8 cellular contexts compared by ENCODE assay signal in the genomic region with DNA sequence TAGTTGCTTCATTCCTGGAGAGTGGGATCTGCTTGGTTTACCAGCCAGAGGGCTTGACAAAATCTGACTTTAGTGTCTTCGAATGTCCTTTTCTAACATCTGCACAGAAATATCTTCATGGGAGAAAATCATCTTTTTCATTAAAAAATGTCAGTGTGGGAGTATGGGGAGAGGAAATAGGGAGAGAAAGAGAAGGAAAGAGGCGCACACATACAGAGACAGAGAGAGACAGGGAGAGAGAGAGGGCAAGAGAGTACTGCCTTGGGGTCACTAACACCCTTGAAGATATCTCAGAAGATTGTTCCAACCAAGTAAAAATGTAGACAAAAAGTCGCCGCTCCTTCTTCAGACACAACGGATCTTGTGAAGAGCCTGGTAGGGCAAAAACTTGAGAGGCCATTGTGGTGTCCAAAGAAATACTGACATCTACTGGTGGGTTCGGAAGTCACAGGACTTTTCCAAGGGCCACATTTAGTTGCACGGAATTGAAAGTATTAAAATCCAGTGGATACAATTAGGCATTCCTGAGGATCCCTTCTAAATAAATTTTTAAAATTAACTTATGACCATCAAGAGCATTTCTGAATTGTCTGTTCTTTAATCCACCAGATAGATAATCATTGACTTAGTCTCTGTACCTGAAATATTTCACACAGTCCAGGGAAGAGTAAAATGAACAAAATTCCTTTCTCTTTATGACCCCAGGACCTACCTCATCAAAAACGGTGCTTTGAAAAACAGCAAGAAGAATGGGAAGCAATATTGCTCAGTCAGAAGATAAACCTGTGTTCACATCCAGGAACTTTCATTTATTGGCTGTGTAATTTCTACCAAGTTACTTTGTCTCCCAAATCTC. TPM values are rescaled to one million over a fixed set of nuclear protein-coding genes. Genes with fewer than 3 reads are reported as not detected.
DNase-seq lines count a peak whose midpoint lies in the region; ATAC-seq and TF ChIP-seq lines count a peak whose summit lies in the region.

No MANE protein-coding gene starts in this region.

- H3K9me3 ChIP-seq in mucosa of descending colon: peaks cover 15% of the 10 kb centered on the region

- ATAC-seq in HG03064 (IDR thresholded peaks at IDR 0.05; ENCODE audit: low read depth, unreplicated experiment): peak; percentile 67
- peak; percentile 88 for ATAC-seq in mucosa of descending colon
- ATAC-seq in stimulated activated naive CD8-positive, alpha-beta T cell treated with anti-CD3 and anti-CD28 coated beads, Interleukin-15, amount 100 ng/mL, for 72 hours: peak; percentile 83

- POLR2A ChIA-PET in activated CD4-positive, alpha-beta memory T cell treated with anti-CD3 and anti-CD28 coated beads, Interleukin-2, amount 10 ng/mL, durations not matched to agents 7 days and 5 days (lab: Charles Lee): interaction anchor here (1.3 kb wide), 1 partner anchor 366 kb away, joined by 4 read pairs; no protein-coding TSS in a partner anchor

- H3K4me1 ChIP-seq in ACC112 (ENCODE audit: control insufficient read depth, insufficient read depth, low read length, unreplicated experiment) (peaks cover 4% of the 10 kb centered on the region), mucosa of descending colon (ENCODE audit: low read depth) (no peaks in the 10 kb centered on the region)

- no peaks in the 10 kb centered on the region for H3K27me3 Mint-ChIP-seq in activated CD4-positive, alpha-beta memory T cell treated with anti-CD3 and anti-CD28 coated beads, Interleukin-2, amount 10 ng/mL, durations not matched to agents 7 days and 5 days
- H3K27me3 Mint-ChIP-seq in endothelial cell (ENCODE audit: unreplicated experiment): no peaks in the 10 kb centered on the region
- no peaks in the 10 kb centered on the region for H3K27me3 Mint-ChIP-seq in stimulated activated naive CD8-positive, alpha-beta T cell treated with anti-CD3 and anti-CD28 coated beads, Interleukin-15, amount 100 ng/mL, for 72 hours

- CTCF ChIA-PET in activated CD4-positive, alpha-beta memory T cell treated with anti-CD3 and anti-CD28 coated beads, Interleukin-2, amount 10 ng/mL, durations not matched to agents 7 days and 5 days (lab: Charles Lee): interaction anchor here (0.9 to 4.0 kb wide), 13 partner anchors 11 to 440 kb away, joined by 3 to 26 read pairs (median 4); a partner anchor contains a TSS

- peaks cover 9% of the 10 kb centered on the region for H3K9me3 Mint-ChIP-seq in activated CD4-positive, alpha-beta memory T cell treated with anti-CD3 and anti-CD28 coated beads, Interleukin-2, amount 10 ng/mL, durations not matched to agents 7 days and 5 days
- H3K9me3 Mint-ChIP-seq in endothelial cell (ENCODE audit: unreplicated experiment): peaks cover 8% of the 10 kb centered on the region
- peaks cover 14 to 20% of the 10 kb centered on the region in 2 donors for H3K9me3 Mint-ChIP-seq in stimulated activated naive CD8-positive, alpha-beta T cell treated with anti-CD3 and anti-CD28 coated beads, Interleukin-15, amount 100 ng/mL, for 72 hours

- no peak overlapping the region for H3K4me3 Mint-ChIP-seq in activated CD4-positive, alpha-beta memory T cell treated with anti-CD3 and anti-CD28 coated beads, Interleukin-2, amount 10 ng/mL, durations not matched to agents 7 days and 5 days
- no peak overlapping the region for H3K4me3 Mint-ChIP-seq in endothelial cell (ENCODE audit: unreplicated experiment)
- H3K4me3 Mint-ChIP-seq in stimulated activated naive CD8-positive, alpha-beta T cell treated with anti-CD3 and anti-CD28 coated beads, Interleukin-15, amount 100 ng/mL, for 72 hours: peak overlapping the region; percentile 23 to 61

- DNase-seq in GM12865 (ENCODE audit: low read depth): peak; percentile 72
- peak; percentile 28 for DNase-seq in NCI-H69 (lab: John Stamatoyannopoulos, UW)
- DNase-seq in activated CD4-positive, alpha-beta memory T cell treated with anti-CD3 and anti-CD28 coated beads, Interleukin-2, amount 10 ng/mL, durations not matched to agents 7 days and 5 days: peak; percentile 57
- peak; percentile 69 for DNase-seq in endothelial cell (ENCODE audit: low spot score)
- DNase-seq in mucosa of descending colon: peak in 1 of 3 donors; percentile 83
- DNase-seq in stimulated activated naive CD8-positive, alpha-beta T cell treated with anti-CD3 and anti-CD28 coated beads, Interleukin-15, amount 100 ng/mL, for 72 hours: peak; percentile 50 to 52

- peaks cover 16% of the 10 kb centered on the region for H3K4me1 Mint-ChIP-seq in activated CD4-positive, alpha-beta memory T cell treated with anti-CD3 and anti-CD28 coated beads, Interleukin-2, amount 10 ng/mL, durations not matched to agents 7 days and 5 days
- peaks cover 13% of the 10 kb centered on the region for H3K4me1 Mint-ChIP-seq in endothelial cell (ENCODE audit: unreplicated experiment)
- peaks cover 16% of the 10 kb centered on the region for H3K4me1 Mint-ChIP-seq in stimulated activated naive CD8-positive, alpha-beta T cell treated with anti-CD3 and anti-CD28 coated beads, Interleukin-15, amount 100 ng/mL, for 72 hours

- no peak overlapping the region for H3K27ac ChIP-seq in ACC112 (ENCODE audit: low read depth, low read length)

- H3K4me3 ChIP-seq in ACC112 (ENCODE audit: low read depth, low read length) (peak overlapping the region; percentile 61), GM12865 (ENCODE audit: low read depth, low read length) (no peak overlapping the region), mucosa of descending colon (no peak overlapping the region)

- no peak overlapping the region for H3K27ac Mint-ChIP-seq in activated CD4-positive, alpha-beta memory T cell treated with anti-CD3 and anti-CD28 coated beads, Interleukin-2, amount 10 ng/mL, durations not matched to agents 7 days and 5 days
- peak overlapping the region; percentile 3 for H3K27ac Mint-ChIP-seq in endothelial cell (ENCODE audit: unreplicated experiment)
- peak overlapping the region in 1 of 2 donors; percentile 86 for H3K27ac Mint-ChIP-seq in stimulated activated naive CD8-positive, alpha-beta T cell treated with anti-CD3 and anti-CD28 coated beads, Interleukin-15, amount 100 ng/mL, for 72 hours

- intact Hi-C loops in mucosa of descending colon (cut with DNase I, micrococcal nuclease): loop anchor here (5.0 to 10.0 kb wide), 2 partner anchors 413 to 415 kb away; no protein-coding TSS in a partner anchor

- H3K36me3 Mint-ChIP-seq in activated CD4-positive, alpha-beta memory T cell treated with anti-CD3 and anti-CD28 coated beads, Interleukin-2, amount 10 ng/mL, durations not matched to agents 7 days and 5 days (ENCODE audit: low read depth): peaks cover 4% of the 10 kb centered on the region
- peaks cover 10% of the 10 kb centered on the region for H3K36me3 Mint-ChIP-seq in endothelial cell (ENCODE audit: low read depth, unreplicated experiment)

- H3K36me3 ChIP-seq in ACC112 (ENCODE audit: insufficient read depth, low read length) (no peaks in the 10 kb centered on the region), mucosa of descending colon (ENCODE audit: low read depth) (no peaks in the 10 kb centered on the region)

- H3K27me3 ChIP-seq in ACC112 (ENCODE audit: insufficient read depth, low read length): no peaks in the 10 kb centered on the region

- TF ChIP-seq CTCF in GM12865 (IDR thresholded peaks at IDR 0.05; ENCODE audit: insufficient read depth, low read depth, low read length, missing control alignments) (peak; percentile 76), endothelial cell (IDR thresholded peaks at IDR 0.05; ENCODE audit: unreplicated experiment) (peak; percentile 86), mucosa of descending colon (IDR thresholded peaks at IDR 0.05) (peak; percentile 64)

- peak overlapping the region; percentile 83 for H2AFZ ChIP-seq in ACC112 (ENCODE audit: low read length, unreplicated experiment)

- H3K79me2 ChIP-seq in ACC112 (ENCODE audit: control insufficient read depth, insufficient read depth, low read length, unreplicated experiment): no peaks in the 10 kb centered on the region

RNA-seq across cellular contexts. Expression of a gene that starts 29.7 kb away (rescaled TPM):
- 1,000 to 10,000 TPM; 2,572 to 2,607 TPM for total RNA-seq in activated CD4-positive, alpha-beta memory T cell treated with anti-CD3 and anti-CD28 coated beads, Interleukin-2, amount 10 ng/mL, durations not matched to agents 7 days and 5 days
- 6,235 TPM for total RNA-seq in endothelial cell (ENCODE audit: unreplicated experiment)
- total RNA-seq in mucosa of descending colon: 100 to 1,000 TPM; 128 to 550 (median 355) TPM

RNA-seq across cellular contexts. Expression of a gene that starts 56.2 kb away (rescaled TPM):
- total RNA-seq in activated CD4-positive, alpha-beta memory T cell treated with anti-CD3 and anti-CD28 coated beads, Interleukin-2, amount 10 ng/mL, durations not matched to agents 7 days and 5 days: 10 to 100 TPM; 12.3 to 12.7 TPM
- 17.7 TPM for total RNA-seq in endothelial cell (ENCODE audit: unreplicated experiment)
- 1 to 10 TPM; 4.7 to 7.8 (median 7.4) TPM for total RNA-seq in mucosa of descending colon

Comparison
In these comparisons a context has a peak if more than half of its experiments do, and no peak if none do; other contexts are left out.
1. H3K4me3 Mint-ChIP-seq: peak in stimulated activated naive CD8-positive, alpha-beta T cell treated with anti-CD3 and anti-CD28 coated beads, Interleukin-15, amount 100 ng/mL, for 72 hours (2 of 2); none in activated CD4-positive, alpha-beta memory T cell treated with anti-CD3 and anti-CD28 coated beads, Interleukin-2, amount 10 ng/mL, durations not matched to agents 7 days and 5 days (single experiment) and endothelial cell (single experiment).
2. RNA of a gene that starts 29.7 kb away (total RNA-seq): 6,235 TPM in endothelial cell (single experiment) and 2,572 to 2,607 TPM in activated CD4-positive, alpha-beta memory T cell treated with anti-CD3 and anti-CD28 coated beads, Interleukin-2, amount 10 ng/mL, durations not matched to agents 7 days and 5 days; 128 to 550 TPM in mucosa of descending colon; every median in the first group is over 4 times any median in the second.
3. Peak in every context shown above with its lines, with median percentiles within 50 percentile points of each other: CTCF ChIP-seq and ATAC-seq.